9 cellular contexts compared by ENCODE assay signal in genomic region chr2:9002313-9002636, GRCh38. TPM values are rescaled to one million over a fixed set of nuclear protein-coding genes. Genes with fewer than 3 reads are reported as not detected.
DNase-seq lines count a peak whose midpoint lies in the region; FAIRE-seq and TF ChIP-seq lines count a peak whose summit lies in the region.
"Had no signal": no experiment of that assay in that cellular context is flagged by ENCODE, and none has a peak within 500 bp of the region (broad histone marks: within the 10 kb centered on the region; RNA-seq: fewer than 3 reads in every experiment).

No MANE protein-coding gene starts in this region.

- 79 to 83% methylated on average over 6 to 7 of the region's 7 CpGs for WGBS in GM23248 (ENCODE audit: low coverage in 1 of 2, low lambda C conversion rate in 2 of 2, missing lambda C conversion rate in 2 of 2), 2 experiments
- 44 to 61% methylated on average over 7 of the region's 7 CpGs for WGBS in sigmoid colon, 2 donors
- 50 to 59% (median 59%) methylated on average over 7 of the region's 7 CpGs for WGBS in small intestine, 3 donors

- H3K9me2 ChIP-seq in GM23248 (ENCODE audit: insufficient read depth), result no peaks in the 10 kb centered on the region

- no peaks in the 10 kb centered on the region for H3K9me3 ChIP-seq in GM23248 (ENCODE audit: low read depth)
- H3K9me3 ChIP-seq in WERI-Rb-1 (ENCODE audit: severe bottlenecking), result peaks cover 4% of the 10 kb centered on the region
- no peaks in the 10 kb centered on the region for H3K9me3 ChIP-seq in sigmoid colon
- no peaks in the 10 kb centered on the region for H3K9me3 ChIP-seq in small intestine (ENCODE audit: control insufficient read depth, low read depth)

- peak overlapping the region; percentile 84 for H3K9ac ChIP-seq in GM23248

- intact Hi-C loops in sigmoid colon (cut with DNase I), result no loop called here

- H3K27ac ChIP-seq in GM23248, result no peak overlapping the region
- no peak overlapping the region for H3K27ac ChIP-seq in WERI-Rb-1
- H3K27ac ChIP-seq in sigmoid colon, result no peak overlapping the region
- no peak overlapping the region for H3K27ac ChIP-seq in small intestine (ENCODE audit: low read depth in 1 of 2, low read length in 1 of 2)

- DNase-seq in GM23248 (peak; percentile 12), WERI-Rb-1 (no peak), fibroblast of pulmonary artery (ENCODE audit: low read depth) (no peak), sigmoid colon (no peak), occipital lobe (lab: John Stamatoyannopoulos, UW) (no peak), amniotic stem cell (lab: John Stamatoyannopoulos, UW) (no peak), small intestine (no peak)
- no peak for DNase-seq in activated CD4-positive, alpha-beta T cell treated with anti-CD3 and anti-CD28 coated beads, Interleukin-2, amount 50 U/mL, for 1 hour

- H3K79me2 ChIP-seq in GM23248 (ENCODE audit: insufficient read depth), result peaks cover 59% of the 10 kb centered on the region

- peak overlapping the region; percentile 87 for H3K4me2 ChIP-seq in GM23248 (ENCODE audit: unreplicated experiment)

- peak overlapping the region; percentile 93 for H3K4me3 ChIP-seq in GM23248
- H3K4me3 ChIP-seq in WERI-Rb-1 (ENCODE audit: low read depth, low read length), result peak overlapping the region; percentile 62
- peak overlapping the region; percentile 70 for H3K4me3 ChIP-seq in fibroblast of pulmonary artery (replicated peaks; ENCODE audit: low read depth, low read length)
- peak overlapping the region; percentile 48 to 85 (median 76) for H3K4me3 ChIP-seq in sigmoid colon
- H3K4me3 ChIP-seq in small intestine (ENCODE audit: low read depth in 1 of 2, low read length in 2 of 2), result no peak overlapping the region

- no peaks in the 10 kb centered on the region for H4K20me1 ChIP-seq in GM23248 (ENCODE audit: insufficient read depth)

- H3K4me1 ChIP-seq in GM23248 (ENCODE audit: insufficient read depth) (peaks cover 38% of the 10 kb centered on the region), sigmoid colon (peaks cover 0 to 17% (median 11%) of the 10 kb centered on the region in 4 donors), small intestine (ENCODE audit: control insufficient read depth in 2 of 2, insufficient read depth in 1 of 2, low read depth in 1 of 2, low read length in 1 of 2) (no peaks in the 10 kb centered on the region)

- no peak for TF ChIP-seq EP300 in sigmoid colon (IDR thresholded peaks at IDR 0.05)

- H3F3A ChIP-seq in GM23248 (ENCODE audit: insufficient read depth), result peaks cover 13% of the 10 kb centered on the region

- FAIRE-seq in small intestine (lab: Jason Lieb, UNC), result no peak
- FAIRE-seq: HepG2 had no signal

- TF ChIP-seq CTCF in WERI-Rb-1 (IDR thresholded peaks at IDR 0.05; ENCODE audit: low read depth, low read length) (no peak), fibroblast of pulmonary artery (IDR thresholded peaks at IDR 0.05; ENCODE audit: low read length, missing control alignments) (no peak), sigmoid colon (IDR thresholded peaks at IDR 0.05) (no peak)

- TF ChIP-seq POLR2A in sigmoid colon (IDR thresholded peaks at IDR 0.05), result no peak

- in situ Hi-C loops in GM23248 (cut with MboI), result no loop called here

- H2AFZ ChIP-seq in GM23248, result peak overlapping the region; percentile 81

- H3K27me3 ChIP-seq in GM23248 (replicated peaks; ENCODE audit: insufficient read depth) (no peaks in the 10 kb centered on the region), WERI-Rb-1 (ENCODE audit: insufficient read depth, low read depth, severe bottlenecking) (no peaks in the 10 kb centered on the region), sigmoid colon (no peaks in the 10 kb centered on the region), small intestine (ENCODE audit: control insufficient read depth in 2 of 2, insufficient read depth in 2 of 2, low read length in 2 of 2) (no peaks in the 10 kb centered on the region)

- H3K36me3 ChIP-seq in GM23248 (ENCODE audit: low read depth) (no peaks in the 10 kb centered on the region), WERI-Rb-1 (peaks cover 8% of the 10 kb centered on the region), sigmoid colon (no peaks in the 10 kb centered on the region), small intestine (ENCODE audit: control insufficient read depth in 2 of 2, insufficient read depth in 2 of 2, low read length in 2 of 2) (no peaks in the 10 kb centered on the region)

RNA-seq across cellular contexts. Expression of gene MBOAT2, which starts 1.2 kb away (rescaled TPM):
- total RNA-seq in GM23248 (2014; rRNA removed; shearing (Covaris generic)), result 87.4 and 116 TPM in 2 replicates
- polyA plus RNA-seq in GM23248 (2016; fragmentation: Nextera tagmentation; extraction: Ambion mirVana), result 103 and 107 TPM in 2 replicates
- 10 to 100 TPM; 15.3 to 43.5 (median 16.5) TPM for total RNA-seq in sigmoid colon
- polyA plus RNA-seq in sigmoid colon, result 10 to 100 TPM in 2 of 3 donors, 1 to 10 TPM in 1; 8.4 to 14.9 (median 12.9) TPM
- 189 TPM for total RNA-seq in occipital lobe
- polyA plus RNA-seq in small intestine, result 1 to 10 TPM; 1.4 to 3.2 (median 1.8) TPM

Comparison
In these comparisons a context has a peak if more than half of its experiments do, and no peak if none do; other contexts are left out.
1. H3K4me3 ChIP-seq: peak in GM23248 (single experiment), WERI-Rb-1 (single experiment), fibroblast of pulmonary artery (single experiment) and sigmoid colon (4 of 4); none in small intestine (0 of 2).